1 cellular context compared by ENCODE assay signal in the genomic region with DNA sequence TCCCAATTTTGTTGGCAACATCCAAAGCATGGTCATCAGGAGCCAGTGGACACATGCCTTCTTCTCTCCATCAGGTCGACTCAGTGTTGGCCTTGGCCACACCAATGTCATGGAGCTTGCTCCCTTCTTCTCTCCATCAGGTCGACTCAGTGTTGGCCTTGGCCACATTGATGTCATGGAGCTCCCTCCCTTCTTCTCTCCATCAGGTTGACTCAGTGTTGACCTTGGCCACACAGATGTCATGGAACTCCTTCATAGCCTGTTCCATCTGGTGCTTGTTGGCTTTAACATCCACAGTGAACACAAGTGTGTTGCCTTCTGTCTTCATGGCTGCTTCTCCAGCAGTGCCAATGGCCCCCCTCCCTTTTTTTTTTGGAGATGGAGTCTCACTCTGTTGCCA.
TF ChIP-seq lines count a peak whose summit lies in the region.

No MANE protein-coding gene starts in this region.

TF ChIP-seq in IMR-90, 13 proteins besides CTCF, POLR2A, EP300 and RAD21:
- TF ChIP-seq CEBPB (IDR thresholded peaks at IDR 0.05; ENCODE audit: low read depth, low read length): no peak
- no peak for TF ChIP-seq MXI1 (IDR thresholded peaks at IDR 0.05; ENCODE audit: borderline replicate concordance, low read depth, low read length)
- TF ChIP-seq MAFK (IDR thresholded peaks at IDR 0.05; ENCODE audit: low read depth, low read length): no peak
- no peak for TF ChIP-seq SMC3 (IDR thresholded peaks at IDR 0.05; ENCODE audit: low read depth, low read length)
- TF ChIP-seq RCOR1 (IDR thresholded peaks at IDR 0.05; ENCODE audit: insufficient replicate concordance, low read length): no peak
- no peak for TF ChIP-seq FOS (IDR thresholded peaks at IDR 0.05; ENCODE audit: low read depth, low read length)
- TF ChIP-seq RFX5 (IDR thresholded peaks at IDR 0.05; ENCODE audit: low read depth, low read length): no peak
